Comparison of ENCODE assay signal across 14 cellular contexts in genomic region chr7:64320547-64321495, GRCh38. TPM values are rescaled to one million over a fixed set of nuclear protein-coding genes. Genes with fewer than 3 reads are reported as not detected.
DNase-seq lines count a peak whose midpoint lies in the region; ATAC-seq, FAIRE-seq and TF ChIP-seq lines count a peak whose summit lies in the region.
"Had no signal": no experiment of that assay in that cellular context is flagged by ENCODE, and none has a peak within 500 bp of the region (broad histone marks: within the 10 kb centered on the region; RNA-seq: fewer than 3 reads in every experiment).

No MANE protein-coding gene starts in this region.

- no peak overlapping the region for H3K4me2 ChIP-seq in mesenchymal stem cell (ENCODE audit: low read length, poor library complexity, severe bottlenecking)

- H3K4me3 Mint-ChIP-seq in CD4-positive, alpha-beta T cell = no peak overlapping the region

- H3K4me1 ChIP-seq in kidney (ENCODE audit: control insufficient read depth in 1 of 2, insufficient read depth in 1 of 2, low read depth in 1 of 2, low read length in 2 of 2) (peaks cover 0 to 4% of the 10 kb centered on the region in 2 donors), mesenchymal stem cell (ENCODE audit: control insufficient read depth, insufficient read depth, low read depth, low read length) (no peaks in the 10 kb centered on the region)
- H3K4me1 ChIP-seq: gastrocnemius medialis had no signal

- H3K14ac ChIP-seq in mesenchymal stem cell (ENCODE audit: low read length in 2 of 2) = no peak overlapping the region

- CTCF ChIA-PET in CD4-positive, alpha-beta T cell (lab: Charles Lee) = no interaction called here

- H3K23ac ChIP-seq in mesenchymal stem cell (ENCODE audit: low read length in 2 of 2) = no peak overlapping the region

- ATAC-seq in GM21786 (IDR thresholded peaks at IDR 0.05; ENCODE audit: unreplicated experiment) (peak; percentile 59), esophagus mucosa (peak; percentile 52)
- ATAC-seq in CD4-positive, alpha-beta T cell (ENCODE audit: poor library complexity) = no peak
- ATAC-seq: gastrocnemius medialis, Panc1 had no signal

- H3K79me1 ChIP-seq in mesenchymal stem cell (replicated peaks; ENCODE audit: low read length, poor library complexity, severe bottlenecking) = no peaks in the 10 kb centered on the region

- H3K9me3 ChIP-seq in kidney (ENCODE audit: control insufficient read depth in 1 of 2, low read length in 2 of 2) = no peaks in the 10 kb centered on the region
- H3K9me3 ChIP-seq in CD4-positive, alpha-beta T cell (ENCODE audit: control insufficient read depth, low read length) = peaks cover 22% of the 10 kb centered on the region
- peaks cover 67% of the 10 kb centered on the region for H3K9me3 ChIP-seq in mesenchymal stem cell (ENCODE audit: control insufficient read depth, low read length)
- H3K9me3 ChIP-seq: gastrocnemius medialis had no signal

- intact Hi-C loops in kidney (cut with DNase I) = no loop called here
- intact Hi-C loops in CD4-positive, alpha-beta T cell (cut with DNase I, micrococcal nuclease) = no loop called here

- H3K27ac ChIP-seq in kidney (ENCODE audit: low read depth in 2 of 2, low read length in 2 of 2) (no peak overlapping the region), mesenchymal stem cell (ENCODE audit: low read length, poor library complexity, severe bottlenecking) (no peak overlapping the region)
- H3K27ac ChIP-seq in CD4-positive, alpha-beta T cell (ENCODE audit: low read depth, low read length) = no peak overlapping the region
- H3K27ac ChIP-seq: dorsolateral prefrontal cortex, gastrocnemius medialis had no signal

- WGBS in mesenchymal stem cell = 81% methylated on average over 2 of the region's 3 CpGs

- H2BK5ac ChIP-seq in mesenchymal stem cell (ENCODE audit: low read depth, low read length, poor library complexity, severe bottlenecking) = no peak overlapping the region

- H3K27me3 ChIP-seq in GM06990 (replicated peaks; ENCODE audit: control insufficient read depth, insufficient read depth, low read length) = no peaks in the 10 kb centered on the region
- H3K27me3 ChIP-seq in CD4-positive, alpha-beta T cell (ENCODE audit: control insufficient read depth, insufficient read depth, low read length) = no peaks in the 10 kb centered on the region
- no peaks in the 10 kb centered on the region for H3K27me3 ChIP-seq in mesenchymal stem cell (ENCODE audit: control insufficient read depth in 1 of 2, insufficient read depth in 1 of 2, low read length in 2 of 2)
- H3K27me3 ChIP-seq: dorsolateral prefrontal cortex, gastrocnemius medialis had no signal

- H3K4ac ChIP-seq in mesenchymal stem cell (ENCODE audit: low read depth in 1 of 2, low read length in 2 of 2) = no peak overlapping the region

- no peak overlapping the region for H2AK5ac ChIP-seq in mesenchymal stem cell (ENCODE audit: low read length, severe bottlenecking)

- POLR2A ChIA-PET in CD4-positive, alpha-beta T cell (lab: Charles Lee) = interaction anchor here (1.8 kb wide), 1 partner anchor 13 kb away, joined by 8 read pairs; no protein-coding TSS in a partner anchor

- H3K18ac ChIP-seq in mesenchymal stem cell (ENCODE audit: low read depth in 1 of 2, low read length in 2 of 2) = no peak overlapping the region

- H4K8ac ChIP-seq in mesenchymal stem cell (ENCODE audit: low read length) = no peak overlapping the region

- H3K9me3 Mint-ChIP-seq in CD4-positive, alpha-beta T cell = peaks cover 10% of the 10 kb centered on the region

- H3K36me3 Mint-ChIP-seq in CD4-positive, alpha-beta T cell (ENCODE audit: low read depth) = peaks cover 83% of the 10 kb centered on the region

- H3K4me3 ChIP-seq in GM06990 (replicated peaks; ENCODE audit: low read depth, low read length) = no peak overlapping the region
- no peak overlapping the region for H3K4me3 ChIP-seq in kidney (ENCODE audit: low read length in 2 of 2)
- H3K4me3 ChIP-seq in mesenchymal stem cell (ENCODE audit: insufficient read depth in 1 of 2, low read depth in 1 of 2, low read length in 2 of 2) = no peak overlapping the region
- H3K4me3 ChIP-seq: dorsolateral prefrontal cortex, gastrocnemius medialis had no signal

- no peak for FAIRE-seq in kidney (lab: Jason Lieb, UNC)

- peak; percentile 11 for TF ChIP-seq CTCF in GM06990 (IDR thresholded peaks at IDR 0.05; ENCODE audit: insufficient read depth, low read length, poor library complexity, severe bottlenecking)
- TF ChIP-seq CTCF in kidney (IDR thresholded peaks at IDR 0.05; ENCODE audit: borderline replicate concordance, extremely low read depth, insufficient read depth) = no peak
- no peak for TF ChIP-seq CTCF in CD4-positive, alpha-beta T cell (IDR thresholded peaks at IDR 0.05)

- no peak overlapping the region for H2AFZ ChIP-seq in mesenchymal stem cell (ENCODE audit: low read depth, low read length)

- peak; percentile 7 for DNase-seq in GM06990 (ENCODE audit: extremely low read depth, insufficient read length)
- peak; percentile 26 for DNase-seq in NCI-H146 treated with DMSO at 0.1 percent for 48 hours (lab: John Stamatoyannopoulos, UW; ENCODE audit: unreplicated experiment)
- DNase-seq in kidney = no peak
- DNase-seq in CD4-positive, alpha-beta T cell = no peak
- no peak for DNase-seq in mesenchymal stem cell
- DNase-seq: DMS79, dorsolateral prefrontal cortex, gastrocnemius medialis, kidney glomerular epithelial cell, NCI-H2029, substantia nigra had no signal

- no peaks in the 10 kb centered on the region for H3K27me3 Mint-ChIP-seq in CD4-positive, alpha-beta T cell

- no peak overlapping the region for H3K27ac Mint-ChIP-seq in CD4-positive, alpha-beta T cell

- no peak overlapping the region for H3K9ac ChIP-seq in kidney (ENCODE audit: low read length in 2 of 2)
- H3K9ac ChIP-seq in mesenchymal stem cell (ENCODE audit: low read length) = no peak overlapping the region

- no peak overlapping the region for H4K91ac ChIP-seq in mesenchymal stem cell (ENCODE audit: low read length)

- peaks cover 8% of the 10 kb centered on the region for H3K4me1 Mint-ChIP-seq in CD4-positive, alpha-beta T cell (ENCODE audit: low read depth)

- no peak overlapping the region for H2BK15ac ChIP-seq in mesenchymal stem cell (ENCODE audit: low read depth, poor library complexity, severe bottlenecking)

- H2BK120ac ChIP-seq in mesenchymal stem cell (ENCODE audit: low read depth, low read length) = no peak overlapping the region

- H2BK12ac ChIP-seq in mesenchymal stem cell (ENCODE audit: low read length in 2 of 2) = no peak overlapping the region

- H3K36me3 ChIP-seq in GM06990 (ENCODE audit: control insufficient read depth, insufficient read depth, low read length) (no peaks in the 10 kb centered on the region), kidney (ENCODE audit: control insufficient read depth in 1 of 2, insufficient read depth in 2 of 2, low read length in 2 of 2) (no peaks in the 10 kb centered on the region), mesenchymal stem cell (ENCODE audit: control insufficient read depth in 1 of 2, insufficient read depth in 2 of 2, low read depth in 1 of 2, low read length in 2 of 2) (peaks cover 0 to 21% of the 10 kb centered on the region in 2 experiments)
- H3K36me3 ChIP-seq: gastrocnemius medialis had no signal

RNA-seq across cellular contexts. Expression of gene ZNF736, which starts 7.1 kb away (rescaled TPM):
- total RNA-seq in esophagus mucosa (4.2 TPM), kidney (24.5 TPM)
- polyA plus RNA-seq in kidney (ENCODE audit: insufficient read depth, low read depth, low replicate concordance) = 3.9 TPM
- 10 to 100 TPM; 29.9 to 30.8 TPM for total RNA-seq in CD4-positive, alpha-beta T cell
- not detected for polyA plus RNA-seq in mesenchymal stem cell (2013, experiment 1 of 2)
- not detected for polyA plus RNA-seq in mesenchymal stem cell (2013, experiment 2 of 2)

Comparison
In these comparisons a context has a peak if more than half of its experiments do, and no peak if none do; other contexts are left out.
1. DNase-seq: peak in GM06990 (single experiment) and NCI-H146 treated with DMSO at 0.1 percent for 48 hours (single experiment); none in kidney (single experiment), CD4-positive, alpha-beta T cell (0 of 10) and mesenchymal stem cell (single experiment).